19 cellular contexts compared by ENCODE assay signal in the genomic region with DNA sequence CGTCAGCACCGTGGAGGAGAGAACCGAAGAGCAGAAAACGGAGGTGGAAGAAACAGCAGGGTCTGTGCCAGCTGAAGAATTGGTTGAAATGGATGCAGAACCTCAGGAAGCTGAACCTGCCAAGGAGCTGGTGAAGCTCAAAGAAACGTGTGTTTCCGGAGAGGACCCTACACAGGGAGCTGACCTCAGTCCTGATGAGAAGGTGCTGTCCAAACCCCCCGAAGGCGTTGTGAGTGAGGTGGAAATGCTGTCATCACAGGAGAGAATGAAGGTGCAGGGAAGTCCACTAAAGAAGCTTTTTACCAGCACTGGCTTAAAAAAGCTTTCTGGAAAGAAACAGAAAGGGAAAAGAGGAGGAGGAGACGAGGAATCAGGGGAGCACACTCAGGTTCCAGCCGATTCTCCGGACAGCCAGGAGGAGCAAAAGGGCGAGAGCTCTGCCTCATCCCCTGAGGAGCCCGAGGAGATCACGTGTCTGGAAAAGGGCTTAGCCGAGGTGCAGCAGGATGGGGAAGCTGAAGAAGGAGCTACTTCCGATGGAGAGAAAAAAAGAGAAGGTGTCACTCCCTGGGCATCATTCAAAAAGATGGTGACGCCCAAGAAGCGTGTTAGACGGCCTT. TPM values are rescaled to one million over a fixed set of nuclear protein-coding genes. Genes with fewer than 3 reads are reported as not detected.
DNase-seq lines count a peak whose midpoint lies in the region; ATAC-seq and TF ChIP-seq lines count a peak whose summit lies in the region.
"Had no signal": no experiment of that assay in that cellular context is flagged by ENCODE, and none has a peak within 500 bp of the region (broad histone marks: within the 10 kb centered on the region; RNA-seq: fewer than 3 reads in every experiment).

No MANE protein-coding gene starts in this region.

- ATAC-seq in WTC11 (no peak), SK-N-SH treated with all-trans-retinoic acid at 6 μM for 48 hours (no peak), HG02885 (IDR thresholded peaks at IDR 0.05; ENCODE audit: poor library complexity, unreplicated experiment) (no peak)
- ATAC-seq: CD8-positive, alpha-beta T cell; sciatic nerve; stimulated activated memory B cell treated with anti-CD40 and anti-IgM and Interleukin-4, amounts not matched to agents 10 μg/mL and 1 μg/mL and 100 μg/mL, for 72 hours had no signal

- BruUV-seq in Calu3 (replicated peaks; lab: Mats Ljungman, UMichigan), result TSS peak; percentile 28

- H3K9me3 Mint-ChIP-seq in Calu3 (ENCODE audit: low read depth, unreplicated experiment) (no peaks in the 10 kb centered on the region), WTC11 (no peaks in the 10 kb centered on the region)
- H3K9me3 Mint-ChIP-seq: CD8-positive, alpha-beta T cell; dendritic cell treated with granulocyte-macrophage colony-stimulating factor and Interleukin-4, amounts not matched to agents 40 ng/mL and 50 ng/mL, for 4 days; stimulated activated memory B cell treated with anti-CD40 and anti-IgM and Interleukin-4, amounts not matched to agents 10 μg/mL and 1 μg/mL and 100 μg/mL, for 72 hours had no signal

- POLR2A ChIA-PET in WTC11 (lab: Charles Lee), result no interaction called here

- intact Hi-C loops in Calu3 (cut with micrococcal nuclease; ENCODE audit: unreplicated experiment), result no loop called here

- H3K27ac Mint-ChIP-seq in Calu3 (ENCODE audit: unreplicated experiment) (no peak overlapping the region), WTC11 (peak overlapping the region; percentile 35; the same call in 1 of the 2 replicates)
- H3K27ac Mint-ChIP-seq: CD8-positive, alpha-beta T cell; dendritic cell treated with granulocyte-macrophage colony-stimulating factor and Interleukin-4, amounts not matched to agents 40 ng/mL and 50 ng/mL, for 4 days; stimulated activated memory B cell treated with anti-CD40 and anti-IgM and Interleukin-4, amounts not matched to agents 10 μg/mL and 1 μg/mL and 100 μg/mL, for 72 hours had no signal

- no peak for TF ChIP-seq CTCF in Calu3 (IDR thresholded peaks at IDR 0.05; ENCODE audit: unreplicated experiment)
- no peak for TF ChIP-seq CTCF in HL-60 (IDR thresholded peaks at IDR 0.05; ENCODE audit: insufficient read depth, low read length)
- no peak for TF ChIP-seq CTCF in WTC11 (IDR thresholded peaks at IDR 0.05)

- H3K4me1 Mint-ChIP-seq in Calu3 (ENCODE audit: low read depth, unreplicated experiment), result no peaks in the 10 kb centered on the region
- H3K4me1 Mint-ChIP-seq in WTC11, result no peaks in the 10 kb centered on the region
- H3K4me1 Mint-ChIP-seq: stimulated activated memory B cell treated with anti-CD40 and anti-IgM and Interleukin-4, amounts not matched to agents 10 μg/mL and 1 μg/mL and 100 μg/mL, for 72 hours had no signal

- DNase-seq in NCI-H2171 treated with DMSO at 0.1 percent for 48 hours (lab: John Stamatoyannopoulos, UW), result peak; percentile 82
- no peak for DNase-seq in NCI-H2171 (lab: John Stamatoyannopoulos, UW)
- no peak for DNase-seq in Calu3
- DNase-seq in HL-60 (ENCODE audit: low read depth in 1 of 2, low spot score in 1 of 2), result no peak
- no peak for DNase-seq in WTC11 (ENCODE audit: low spot score)
- DNase-seq: activated CD4-positive, alpha-beta T cell treated with anti-CD3 and anti-CD28 coated beads, Interleukin-2, amount 50 U/mL, for 1 hour; activated CD8-positive, alpha-beta memory T cell treated with anti-CD3 and anti-CD28 coated beads, Interleukin-2, amount 50 U/mL, for 4 hours; activated effector memory CD4-positive, alpha-beta T cell treated with Interleukin-2 at 50 U/mL for 16 hours; foreskin melanocyte; KBM-7; NCI-H774; thyroid gland had no signal

- H3K27me3 Mint-ChIP-seq in Calu3 (ENCODE audit: unreplicated experiment) (no peaks in the 10 kb centered on the region), WTC11 (ENCODE audit: low read depth) (no peaks in the 10 kb centered on the region)

- H3K4me3 Mint-ChIP-seq in Calu3 (ENCODE audit: low read depth, unreplicated experiment), result no peak overlapping the region
- no peak overlapping the region for H3K4me3 Mint-ChIP-seq in WTC11
- H3K4me3 Mint-ChIP-seq: CD8-positive, alpha-beta T cell; dendritic cell treated with granulocyte-macrophage colony-stimulating factor and Interleukin-4, amounts not matched to agents 40 ng/mL and 50 ng/mL, for 4 days; stimulated activated memory B cell treated with anti-CD40 and anti-IgM and Interleukin-4, amounts not matched to agents 10 μg/mL and 1 μg/mL and 100 μg/mL, for 72 hours had no signal

- H3K27me3 ChIP-seq in HL-60 (ENCODE audit: insufficient read depth, poor library complexity, severe bottlenecking), result peaks cover 16% of the 10 kb centered on the region
- H3K27me3 ChIP-seq: thyroid gland had no signal

- CTCF ChIA-PET in Calu3 (lab: Charles Lee) (no interaction called here), WTC11 (lab: Charles Lee) (interaction anchor here (0.9 kb wide), 1 partner anchor 26 kb away, joined by 3 read pairs; no protein-coding TSS in a partner anchor)

- H3K36me3 Mint-ChIP-seq in Calu3 (ENCODE audit: insufficient read depth, unreplicated experiment) (peaks cover 21% of the 10 kb centered on the region), WTC11 (peaks cover 14% of the 10 kb centered on the region)
- H3K36me3 Mint-ChIP-seq: CD8-positive, alpha-beta T cell had no signal

- H3K4me3 ChIP-seq in HL-60 (replicated peaks; ENCODE audit: insufficient read depth, low read length), result peak overlapping the region; percentile 34
- H3K4me3 ChIP-seq: thyroid gland had no signal

- H3K27ac ChIP-seq in HL-60 (replicated peaks), result no peak overlapping the region
- H3K27ac ChIP-seq: epithelial cell of prostate, thyroid gland had no signal

TF ChIP-seq in WTC11, 78 proteins besides CTCF, POLR2A, EP300 and RAD21 (continues in another document):
- no peak for TF ChIP-seq TEAD1 (CRISPR knock-in tag; IDR thresholded peaks at IDR 0.05)
- no peak for TF ChIP-seq CBFB (CRISPR knock-in tag; IDR thresholded peaks at IDR 0.05; ENCODE audit: low read depth)
- TF ChIP-seq GABPB1 (CRISPR knock-in tag; IDR thresholded peaks at IDR 0.05), result no peak
- no peak for TF ChIP-seq FOXP1 (CRISPR knock-in tag; IDR thresholded peaks at IDR 0.05; ENCODE audit: borderline replicate concordance)
- TF ChIP-seq IRF2 (CRISPR knock-in tag; IDR thresholded peaks at IDR 0.05; ENCODE audit: borderline replicate concordance, low read depth), result no peak
- TF ChIP-seq OVOL2 (CRISPR knock-in tag; IDR thresholded peaks at IDR 0.05; ENCODE audit: borderline replicate concordance), result no peak
- TF ChIP-seq ZNF671 (CRISPR knock-in tag; IDR thresholded peaks at IDR 0.05), result no peak
- TF ChIP-seq, protein P1, sequence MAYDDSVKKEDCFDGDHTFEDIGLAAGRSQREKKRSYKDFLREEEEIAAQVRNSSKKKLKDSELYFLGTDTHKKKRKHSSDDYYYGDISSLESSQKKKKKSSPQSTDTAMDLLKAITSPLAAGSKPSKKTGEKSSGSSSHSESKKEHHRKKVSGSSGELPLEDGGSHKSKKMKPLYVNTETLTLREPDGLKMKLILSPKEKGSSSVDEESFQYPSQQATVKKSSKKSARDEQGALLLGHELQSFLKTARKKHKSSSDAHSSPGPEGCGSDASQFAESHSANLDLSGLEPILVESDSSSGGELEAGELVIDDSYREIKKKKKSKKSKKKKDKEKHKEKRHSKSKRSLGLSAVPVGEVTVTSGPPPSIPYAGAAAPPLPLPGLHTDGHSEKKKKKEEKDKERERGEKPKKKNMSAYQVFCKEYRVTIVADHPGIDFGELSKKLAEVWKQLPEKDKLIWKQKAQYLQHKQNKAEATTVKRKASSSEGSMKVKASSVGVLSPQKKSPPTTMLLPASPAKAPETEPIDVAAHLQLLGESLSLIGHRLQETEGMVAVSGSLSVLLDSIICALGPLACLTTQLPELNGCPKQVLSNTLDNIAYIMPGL (CRISPR knock-in tag; IDR thresholded peaks at IDR 0.05), result no peak

TF ChIP-seq in SK-N-SH treated with all-trans-retinoic acid at 6 μM for 48 hours, 23 proteins besides CTCF, POLR2A, EP300 and RAD21:
- TF ChIP-seq, protein P2, sequence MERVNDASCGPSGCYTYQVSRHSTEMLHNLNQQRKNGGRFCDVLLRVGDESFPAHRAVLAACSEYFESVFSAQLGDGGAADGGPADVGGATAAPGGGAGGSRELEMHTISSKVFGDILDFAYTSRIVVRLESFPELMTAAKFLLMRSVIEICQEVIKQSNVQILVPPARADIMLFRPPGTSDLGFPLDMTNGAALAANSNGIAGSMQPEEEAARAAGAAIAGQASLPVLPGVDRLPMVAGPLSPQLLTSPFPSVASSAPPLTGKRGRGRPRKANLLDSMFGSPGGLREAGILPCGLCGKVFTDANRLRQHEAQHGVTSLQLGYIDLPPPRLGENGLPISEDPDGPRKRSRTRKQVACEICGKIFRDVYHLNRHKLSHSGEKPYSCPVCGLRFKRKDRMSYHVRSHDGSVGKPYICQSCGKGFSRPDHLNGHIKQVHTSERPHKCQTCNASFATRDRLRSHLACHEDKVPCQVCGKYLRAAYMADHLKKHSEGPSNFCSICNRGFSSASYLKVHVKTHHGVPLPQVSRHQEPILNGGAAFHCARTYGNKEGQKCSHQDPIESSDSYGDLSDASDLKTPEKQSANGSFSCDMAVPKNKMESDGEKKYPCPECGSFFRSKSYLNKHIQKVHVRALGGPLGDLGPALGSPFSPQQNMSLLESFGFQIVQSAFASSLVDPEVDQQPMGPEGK (CRISPR knock-in tag; IDR thresholded peaks at IDR 0.05; ENCODE audit: borderline replicate concordance), result no peak
- TF ChIP-seq GLIS3 (CRISPR knock-in tag; IDR thresholded peaks at IDR 0.05), result no peak
TF ChIP-seq in SK-N-SH treated with all-trans-retinoic acid at 6 μM for 48 hours: peak in this region for 0.

RNA-seq across cellular contexts. Expression of gene ZBTB2, which starts 41.6 kb away (rescaled TPM):
- total RNA-seq in Calu3 (2022) (15.2 and 15.7 TPM in 2 replicates), WTC11 (2021) (14.0 to 14.3 TPM (median 14.3 TPM) in 3 replicates)
